ENCODE assay signal across 7 cellular contexts in the genomic region with DNA sequence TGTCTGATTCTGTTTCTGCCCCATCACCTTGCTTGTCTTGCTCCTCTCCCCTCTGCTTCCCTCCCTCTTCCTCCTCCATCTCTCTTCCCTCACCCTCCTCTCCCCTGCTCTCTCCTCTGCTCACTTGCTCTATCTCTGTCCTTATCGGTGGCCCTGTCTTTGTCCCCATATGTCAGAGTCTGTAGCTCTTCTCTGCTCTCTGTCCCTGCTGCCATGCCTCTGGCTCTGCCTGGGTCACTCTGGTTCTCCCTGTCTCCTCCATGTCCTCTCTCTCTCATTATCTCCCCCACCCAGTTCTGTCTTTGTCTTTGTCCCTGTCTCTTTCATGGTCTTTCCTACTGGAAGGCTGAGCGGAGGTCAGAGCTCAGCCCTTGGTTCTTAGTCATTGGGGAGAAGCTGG.
"Had no signal": no experiment of that assay in that cellular context is flagged by ENCODE, and none has a peak within 500 bp of the region (broad histone marks: within the 10 kb centered on the region; RNA-seq: fewer than 3 reads in every experiment).

No MANE protein-coding gene starts in this region.

- H3K4me3 ChIP-seq: GM12878 had no signal

- DNase-seq: GF-D8 had no signal

- FAIRE-seq: G401.6, GM12878, GM12891, GM12892, GM18507, GM19239 had no signal

- ATAC-seq: GM12878 had no signal
